ENCODE assay signal across 11 cellular contexts in the genomic region with DNA sequence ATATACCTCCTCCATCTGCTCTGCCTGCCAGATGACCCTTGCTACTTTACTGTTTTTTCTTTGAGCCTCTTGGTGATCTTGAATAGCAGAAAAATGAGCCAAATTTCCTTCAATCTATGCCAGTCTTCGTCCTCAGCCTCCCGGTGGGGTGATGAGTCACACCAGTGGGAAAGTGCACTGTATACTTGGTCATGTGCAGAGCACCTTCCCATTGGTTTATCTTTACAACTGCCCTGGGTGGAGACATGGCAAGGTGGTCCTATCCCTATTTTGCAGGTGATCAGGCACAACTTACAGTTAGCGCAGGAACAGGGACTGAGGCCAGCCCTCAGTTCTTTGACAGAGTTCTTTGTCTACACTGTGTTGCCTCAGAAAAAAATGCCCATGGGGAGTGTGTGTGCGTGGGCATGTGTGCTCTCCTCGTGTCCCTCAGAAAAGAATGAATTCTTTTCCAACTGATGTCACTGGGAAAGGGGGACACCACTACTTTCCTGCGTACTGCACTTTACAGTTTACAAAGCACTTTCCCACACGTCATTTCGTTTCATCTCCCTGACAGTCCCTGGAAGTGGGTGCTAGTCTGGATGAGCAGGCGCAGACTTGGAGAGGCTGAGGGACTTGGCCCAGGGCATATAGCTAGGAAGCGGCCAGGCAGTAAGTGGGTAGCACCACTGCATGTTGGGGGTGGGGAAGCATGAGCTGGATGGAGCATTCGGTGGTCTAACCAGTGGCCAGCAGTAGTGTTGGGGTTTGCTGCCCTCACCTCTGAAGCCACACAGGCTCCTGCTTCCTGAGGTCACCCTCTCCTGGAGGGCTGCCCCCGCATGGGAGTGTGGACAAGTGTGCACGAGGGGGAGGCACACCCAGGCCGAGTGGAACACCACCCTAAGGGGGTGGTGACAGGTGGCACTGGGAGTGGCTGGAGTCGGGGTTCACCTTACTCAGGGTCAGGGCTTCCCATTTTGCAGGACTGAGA. TPM values are rescaled to one million over a fixed set of nuclear protein-coding genes. Genes with fewer than 3 reads are reported as not detected.
DNase-seq lines count a peak whose midpoint lies in the region; ATAC-seq and TF ChIP-seq lines count a peak whose summit lies in the region.
"Had no signal": no experiment of that assay in that cellular context is flagged by ENCODE, and none has a peak within 500 bp of the region (broad histone marks: within the 10 kb centered on the region; RNA-seq: fewer than 3 reads in every experiment).

No MANE protein-coding gene starts in this region.

- WGBS in thyroid gland, 2 donors = 44 to 48% methylated on average over 15 of the region's 15 CpGs

- intact Hi-C loops in activated B cell treated with CpG ODN at 0.5 μM for 24 hours (cut with micrococcal nuclease) = loop anchor here (10.0 kb wide), 2 partner anchors 225 to 455 kb away; a partner anchor contains a TSS
- intact Hi-C loops in thyroid gland (cut with DNase I) = no loop called here

- no peak for ATAC-seq in activated CD8-positive, alpha-beta memory T cell treated with anti-CD3 and anti-CD28 coated beads, Interleukin-2, amount 10 ng/mL, durations not matched to agents 7 days and 5 days
- no peak for ATAC-seq in activated B cell treated with CpG ODN at 0.5 μM for 24 hours (ENCODE audit: low read depth)

- no peak overlapping the region for H3K4me3 ChIP-seq in thyroid gland (replicated peaks in 1 of 3)
- H3K4me3 ChIP-seq: lung, Peyer's patch had no signal

- H3K4me3 Mint-ChIP-seq in activated CD8-positive, alpha-beta memory T cell treated with anti-CD3 and anti-CD28 coated beads, Interleukin-2, amount 10 ng/mL, durations not matched to agents 7 days and 5 days = peak overlapping the region; percentile 58
- H3K4me3 Mint-ChIP-seq in activated B cell treated with CpG ODN at 0.5 μM for 24 hours (no peak overlapping the region), immature natural killer cell (peak overlapping the region; percentile 20 to 93 (median 83))

- H3K27ac ChIP-seq in thyroid gland = peak overlapping the region; percentile 35 to 83 (median 49)
- H3K27ac ChIP-seq: epithelial cell of prostate had no signal

- H3K27me3 ChIP-seq in thyroid gland = no peaks in the 10 kb centered on the region
- H3K27me3 ChIP-seq: Peyer's patch had no signal

- TF ChIP-seq CTCF in activated B cell treated with CpG ODN at 0.5 μM for 24 hours (IDR thresholded peaks at IDR 0.05) = no peak
- TF ChIP-seq CTCF in thyroid gland (IDR thresholded peaks at IDR 0.05) = no peak

- no peak for DNase-seq in activated CD8-positive, alpha-beta memory T cell treated with anti-CD3 and anti-CD28 coated beads, Interleukin-2, amount 10 ng/mL, durations not matched to agents 7 days and 5 days
- DNase-seq in activated CD8-positive, alpha-beta memory T cell treated with anti-CD3 and anti-CD28 coated beads for 24 hours = no peak
- DNase-seq in activated B cell treated with CpG ODN at 0.5 μM for 24 hours (no peak), immature natural killer cell (no peak), thyroid gland (peak in 1 of 2 donors; percentile 47), GF-D8 (lab: John Stamatoyannopoulos, UW) (no peak), C1 segment of cervical spinal cord (lab: John Stamatoyannopoulos, UW) (no peak)
- no peak for DNase-seq in activated CD4-positive, CD25-positive, alpha-beta regulatory T cell (lab: John Stamatoyannopoulos, UW)
- DNase-seq: Peyer's patch had no signal

- CTCF ChIA-PET in activated CD8-positive, alpha-beta memory T cell treated with anti-CD3 and anti-CD28 coated beads, Interleukin-2, amount 10 ng/mL, durations not matched to agents 7 days and 5 days (lab: Charles Lee) = interaction anchor here (1.3 to 4.6 kb wide), 3 partner anchors 12 to 24 kb away, joined by 3 to 20 read pairs (median 6); a partner anchor contains a TSS
- CTCF ChIA-PET in activated B cell treated with CpG ODN at 0.5 μM for 24 hours (lab: Charles Lee) = interaction anchor here (1.0 to 1.9 kb wide), 2 partner anchors 8 to 143 kb away, joined by 3 to 7 read pairs; no protein-coding TSS in a partner anchor

- no peak for TF ChIP-seq POLR2A in thyroid gland (IDR thresholded peaks at IDR 0.05)

- peaks cover 100% of the 10 kb centered on the region for H3K4me1 Mint-ChIP-seq in activated CD8-positive, alpha-beta memory T cell treated with anti-CD3 and anti-CD28 coated beads, Interleukin-2, amount 10 ng/mL, durations not matched to agents 7 days and 5 days
- peaks cover 100% of the 10 kb centered on the region for H3K4me1 Mint-ChIP-seq in activated B cell treated with CpG ODN at 0.5 μM for 24 hours
- H3K4me1 Mint-ChIP-seq in immature natural killer cell = peaks cover 100% of the 10 kb centered on the region in 2 donors

- peak overlapping the region; percentile 86 for H3K27ac Mint-ChIP-seq in activated CD8-positive, alpha-beta memory T cell treated with anti-CD3 and anti-CD28 coated beads, Interleukin-2, amount 10 ng/mL, durations not matched to agents 7 days and 5 days
- H3K27ac Mint-ChIP-seq in activated B cell treated with CpG ODN at 0.5 μM for 24 hours (peak overlapping the region; percentile 95), immature natural killer cell (peak overlapping the region; percentile 44 to 97 (median 74))

- no peaks in the 10 kb centered on the region for H3K36me3 ChIP-seq in thyroid gland

- peaks cover 44% of the 10 kb centered on the region for H3K36me3 Mint-ChIP-seq in activated CD8-positive, alpha-beta memory T cell treated with anti-CD3 and anti-CD28 coated beads, Interleukin-2, amount 10 ng/mL, durations not matched to agents 7 days and 5 days
- H3K36me3 Mint-ChIP-seq in activated B cell treated with CpG ODN at 0.5 μM for 24 hours (ENCODE audit: low read depth) (peaks cover 14% of the 10 kb centered on the region), immature natural killer cell (peaks cover 0 to 11% (median 4%) of the 10 kb centered on the region in 3 donors)

- H3K27me3 Mint-ChIP-seq in activated CD8-positive, alpha-beta memory T cell treated with anti-CD3 and anti-CD28 coated beads, Interleukin-2, amount 10 ng/mL, durations not matched to agents 7 days and 5 days = no peaks in the 10 kb centered on the region
- H3K27me3 Mint-ChIP-seq in activated B cell treated with CpG ODN at 0.5 μM for 24 hours (no peaks in the 10 kb centered on the region), immature natural killer cell (ENCODE audit: low read depth in 3 of 3) (peaks cover 10 to 35% (median 22%) of the 10 kb centered on the region in 3 donors)

- peaks cover 80 to 96% of the 10 kb centered on the region in 2 donors for H3K4me1 ChIP-seq in thyroid gland

- no peaks in the 10 kb centered on the region for H3K9me3 ChIP-seq in thyroid gland
- H3K9me3 ChIP-seq: Peyer's patch had no signal

- POLR2A ChIA-PET in activated B cell treated with CpG ODN at 0.5 μM for 24 hours (lab: Charles Lee) = interaction anchor here (5.4 to 36.9 kb wide), 5 partner anchors 7 to 25 kb away, joined by 42 to 1703 read pairs (median 259); a partner anchor contains a TSS

- H3K9me3 Mint-ChIP-seq in activated CD8-positive, alpha-beta memory T cell treated with anti-CD3 and anti-CD28 coated beads, Interleukin-2, amount 10 ng/mL, durations not matched to agents 7 days and 5 days (ENCODE audit: low read depth) = no peaks in the 10 kb centered on the region
- H3K9me3 Mint-ChIP-seq in activated B cell treated with CpG ODN at 0.5 μM for 24 hours (no peaks in the 10 kb centered on the region), immature natural killer cell (no peaks in the 10 kb centered on the region)

RNA-seq across cellular contexts. Expression of a gene that starts 24.1 kb away (rescaled TPM):
- total RNA-seq in activated CD8-positive, alpha-beta memory T cell treated with anti-CD3 and anti-CD28 coated beads, Interleukin-2, amount 10 ng/mL, durations not matched to agents 7 days and 5 days = 10 to 100 TPM; 87.1 to 88.0 TPM
- 85.9 and 118 TPM in 2 replicates for total RNA-seq in activated B cell treated with CpG ODN at 0.5 μM for 24 hours
- polyA plus RNA-seq in immature natural killer cell = 10 to 100 TPM in 2 of 3 donors, 1 to 10 TPM in 1; 8.9 to 11.9 (median 10.0) TPM
- 10 to 100 TPM; 33.6 to 66.5 (median 47.3) TPM for total RNA-seq in thyroid gland
